12 cellular contexts compared by ENCODE assay signal in the genomic region with DNA sequence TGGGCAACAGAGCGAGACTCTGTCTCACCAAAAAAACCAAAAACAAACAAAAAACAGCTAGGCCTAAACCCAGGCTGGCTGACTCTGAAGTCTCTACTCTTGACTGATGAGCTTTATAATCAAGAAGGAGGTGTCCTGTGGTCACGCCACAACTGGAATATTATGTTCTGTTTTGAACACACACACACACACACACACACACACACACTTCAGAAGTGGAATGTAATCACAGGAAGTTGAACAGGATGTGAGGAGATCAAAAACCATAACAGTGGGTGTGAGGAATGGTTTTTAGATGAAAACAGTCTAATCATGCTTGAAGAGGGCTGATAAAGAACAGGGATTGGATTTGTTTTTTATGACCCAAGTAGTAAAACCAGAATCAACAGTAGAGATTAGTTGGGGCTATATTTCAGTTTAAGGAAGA. TPM values are rescaled to one million over a fixed set of nuclear protein-coding genes. Genes with fewer than 3 reads are reported as not detected.
A peak's percentile ranks its signal among the peaks of the same experiment; 100 is the strongest.
DNase-seq lines count a peak whose midpoint lies in the region; ATAC-seq, FAIRE-seq and TF ChIP-seq lines count a peak whose summit lies in the region.
"Had no signal": no experiment of that assay in that cellular context is flagged by ENCODE, and none has a peak within 500 bp of the region (broad histone marks: within the 10 kb centered on the region; RNA-seq: fewer than 3 reads in every experiment).

No MANE protein-coding gene starts in this region.

- H3K23ac ChIP-seq in neuronal stem cell (ENCODE audit: low read depth, low read length, poor library complexity): no peak overlapping the region

- no peak overlapping the region for H2BK120ac ChIP-seq in neuronal stem cell (ENCODE audit: low read depth, low read length)

- H2AFZ ChIP-seq in keratinocyte (ENCODE audit: control insufficient read depth, low read length) (peak overlapping the region; percentile 56), neuronal stem cell (ENCODE audit: low read length) (no peak overlapping the region)

- no peaks in the 10 kb centered on the region for H3K79me2 ChIP-seq in keratinocyte (ENCODE audit: control insufficient read depth, insufficient read depth, low read length)

- peak overlapping the region; percentile 57 for H3K27ac ChIP-seq in C4-2B
- H3K27ac ChIP-seq in keratinocyte (ENCODE audit: control insufficient read depth, insufficient read depth, low read length): no peak overlapping the region
- H3K27ac ChIP-seq in neuronal stem cell (replicated peaks; ENCODE audit: low read length): no peak overlapping the region
- H3K27ac ChIP-seq: coronary artery, suprapubic skin had no signal

- H3K9me3 ChIP-seq in keratinocyte (ENCODE audit: control insufficient read depth, low read depth, low read length): no peaks in the 10 kb centered on the region
- no peaks in the 10 kb centered on the region for H3K9me3 ChIP-seq in neuronal stem cell (replicated peaks in 1 of 2; ENCODE audit: control insufficient read depth in 2 of 2, insufficient read depth in 1 of 2, low read depth in 1 of 2, low read length in 2 of 2)
- H3K9me3 ChIP-seq: suprapubic skin had no signal

- H3K36me3 Mint-ChIP-seq in activated T-cell treated with anti-CD3 and anti-CD28 coated beads, Interleukin-2, amount 50 U/mL, for 4 hours (ENCODE audit: insufficient read depth): no peaks in the 10 kb centered on the region

- WGBS in neuronal stem cell (ENCODE audit: extremely low coverage in 2 of 2, insufficient read length in 2 of 2, insufficient replicate concordance in 1 of 2), 2 donors: no CpG with 5 or more reads among the region's 2 CpGs

- dilution Hi-C loops in keratinocyte (cut with MboI; ENCODE audit: extremely low pct_ligation_motif_present, low sequenced_read_pairs): no loop called here

- no peak overlapping the region for H3K4ac ChIP-seq in neuronal stem cell (ENCODE audit: low read length)

- H2BK15ac ChIP-seq in neuronal stem cell (ENCODE audit: low read length): no peak overlapping the region

- no peak overlapping the region for H2BK12ac ChIP-seq in neuronal stem cell (ENCODE audit: low read length)

- TF ChIP-seq CTCF in C4-2B (conservative IDR thresholded peaks at IDR 0.05) (no peak), keratinocyte (optimal IDR thresholded peaks at IDR 0.05 in 1 of 3, IDR thresholded peaks at IDR 0.05 in 1 of 3, conservative IDR thresholded peaks at IDR 0.05 in 1 of 3; ENCODE audit: extremely low read depth in 1 of 3, insufficient read depth in 2 of 3, low read length in 3 of 3) (no peak)

- no peak overlapping the region for H3K18ac ChIP-seq in neuronal stem cell (ENCODE audit: low read length)

- no peaks in the 10 kb centered on the region for H4K20me1 ChIP-seq in keratinocyte (ENCODE audit: control insufficient read depth, extremely low read depth, insufficient read depth, low read length)

- H3K14ac ChIP-seq in neuronal stem cell (ENCODE audit: low read length): no peak overlapping the region

- H3K4me3 Mint-ChIP-seq in activated T-cell treated with anti-CD3 and anti-CD28 coated beads, Interleukin-2, amount 50 U/mL, for 4 hours: no peak overlapping the region

- no peaks in the 10 kb centered on the region for H3K79me1 ChIP-seq in neuronal stem cell (ENCODE audit: low read depth, low read length)

- H3K36me3 ChIP-seq in keratinocyte (ENCODE audit: control insufficient read depth in 2 of 2, extremely low read depth in 1 of 2, insufficient read depth in 2 of 2, low read length in 2 of 2) (no peaks in the 10 kb centered on the region), neuronal stem cell (replicated peaks in 1 of 2; ENCODE audit: control insufficient read depth in 2 of 2, insufficient read depth in 2 of 2, low read length in 2 of 2) (no peaks in the 10 kb centered on the region)
- H3K36me3 ChIP-seq: suprapubic skin had no signal

- no peaks in the 10 kb centered on the region for H3K9me3 Mint-ChIP-seq in activated T-cell treated with anti-CD3 and anti-CD28 coated beads, Interleukin-2, amount 50 U/mL, for 4 hours

- no peak for FAIRE-seq in keratinocyte (lab: Jason Lieb, UNC)

- peaks cover 25% of the 10 kb centered on the region for H3K4me1 ChIP-seq in keratinocyte (ENCODE audit: control insufficient read depth, extremely low read depth, insufficient read depth, low read length)
- no peaks in the 10 kb centered on the region for H3K4me1 ChIP-seq in neuronal stem cell (ENCODE audit: control insufficient read depth in 2 of 2, insufficient read depth in 1 of 2, low read depth in 1 of 2, low read length in 2 of 2)
- H3K4me1 ChIP-seq: suprapubic skin had no signal

- no peaks in the 10 kb centered on the region for H3K27me3 Mint-ChIP-seq in activated T-cell treated with anti-CD3 and anti-CD28 coated beads, Interleukin-2, amount 50 U/mL, for 4 hours (ENCODE audit: low read depth)

- no peak overlapping the region for H2BK5ac ChIP-seq in neuronal stem cell (ENCODE audit: low read length)

- H3K27me3 ChIP-seq in keratinocyte (ENCODE audit: control insufficient read depth, extremely low read depth, insufficient read depth, low read length) (no peaks in the 10 kb centered on the region), neuronal stem cell (ENCODE audit: control insufficient read depth in 3 of 3, insufficient read depth in 3 of 3, low read depth in 1 of 3, low read length in 3 of 3) (no peaks in the 10 kb centered on the region)

- H4K8ac ChIP-seq in neuronal stem cell (ENCODE audit: low read depth, low read length): no peak overlapping the region

- H3K9ac ChIP-seq in keratinocyte (ENCODE audit: control insufficient read depth, extremely low read depth, insufficient read depth, low read length) (no peak overlapping the region), neuronal stem cell (ENCODE audit: low read depth, low read length, poor library complexity) (no peak overlapping the region)

- no peaks in the 10 kb centered on the region for H3K9me1 ChIP-seq in keratinocyte (ENCODE audit: control insufficient read depth, extremely low read depth, insufficient read depth, low read length)

- H3K4me3 ChIP-seq in keratinocyte (ENCODE audit: control insufficient read depth in 2 of 3, extremely low read depth in 1 of 3, insufficient read depth in 2 of 3, low read depth in 1 of 3, low read length in 3 of 3) (no peak overlapping the region), neuronal stem cell (ENCODE audit: low read length in 2 of 2) (no peak overlapping the region)
- H3K4me3 ChIP-seq: coronary artery, suprapubic skin had no signal

- H3K4me1 Mint-ChIP-seq in activated T-cell treated with anti-CD3 and anti-CD28 coated beads, Interleukin-2, amount 50 U/mL, for 4 hours (ENCODE audit: low read depth): peaks cover 79% of the 10 kb centered on the region

- H4K91ac ChIP-seq in neuronal stem cell (ENCODE audit: low read depth, low read length, poor library complexity): no peak overlapping the region

- H2AK5ac ChIP-seq in neuronal stem cell (ENCODE audit: low read depth, low read length): no peak overlapping the region

- no peak overlapping the region for H3K4me2 ChIP-seq in keratinocyte (ENCODE audit: control insufficient read depth, extremely low read depth, insufficient read depth, low read depth, low read length)
- no peak overlapping the region for H3K4me2 ChIP-seq in neuronal stem cell (ENCODE audit: insufficient read depth, low read length, poor library complexity, severe bottlenecking)

- ATAC-seq in activated T-cell treated with anti-CD3 and anti-CD28 coated beads, Interleukin-2, amount 50 U/mL, for 4 hours: peak; percentile 55 to 63
- ATAC-seq in GM21528 (IDR thresholded peaks at IDR 0.05; ENCODE audit: low FRiP score, unreplicated experiment) (no peak), GM21717 (IDR thresholded peaks at IDR 0.05; ENCODE audit: unreplicated experiment) (no peak)

- DNase-seq in HT1080 (ENCODE audit: low read depth) (peak; percentile 59), keratinocyte (ENCODE audit: low read depth, low spot score) (no peak), neuronal stem cell (ENCODE audit: low spot score) (no peak), DMS153 treated with DMSO at 0.1 percent for 48 hours (lab: John Stamatoyannopoulos, UW; ENCODE audit: unreplicated experiment) (no peak)
- no peak for DNase-seq in activated T-cell treated with anti-CD3 and anti-CD28 coated beads, Interleukin-2, amount 50 U/mL, for 4 hours
- DNase-seq: islet precursor cell, NCI-H187 had no signal

RNA-seq across cellular contexts. Expression of a gene that starts 51.1 kb away (rescaled TPM):
- 0.16 and 1.2 TPM in 2 replicates for total RNA-seq in HT1080 (2014; rRNA removed; shearing (Covaris generic))
- 1.8 and 2.3 TPM in 2 replicates for polyA plus RNA-seq in HT1080 (2015; cell fraction: cytosol; rRNA removed)
- 3.5 and 3.6 TPM in 2 replicates for polyA plus RNA-seq in HT1080 (2015; cell fraction: nucleus; rRNA removed)
- total RNA-seq in activated T-cell treated with anti-CD3 and anti-CD28 coated beads, Interleukin-2, amount 50 U/mL, for 4 hours: 10 to 100 TPM in 2 of 3 donors, 1 to 10 TPM in 1; 9.3 to 35.4 (median 10.0) TPM
- 0.10 to 5.0 TPM (median 2.7 TPM) in 3 replicates for polyA plus RNA-seq in keratinocyte
- polyA plus RNA-seq in keratinocyte (2011; ENCODE audit: low read depth): not detected
- 2.6 and 3.2 TPM in 2 replicates for polyA plus RNA-seq in keratinocyte (2011; cell fraction: cytosol; rRNA removed)
- 25.2 and 38.7 TPM in 2 replicates for polyA plus RNA-seq in keratinocyte (2011; cell fraction: nucleus; rRNA removed)
- polyA plus RNA-seq in keratinocyte (2012; ENCODE audit: low replicate concordance): not detected in 2 replicates
- polyA minus RNA-seq in keratinocyte: 0.63 to 3.1 TPM in 2 of 3 replicates, not detected in the other
- polyA minus RNA-seq in keratinocyte (2011; cell fraction: cytosol; rRNA and poly(A)+ RNA removed): not detected
- polyA minus RNA-seq in keratinocyte (2011; cell fraction: nucleus; rRNA and poly(A)+ RNA removed): 6.1 and 15.0 TPM in 2 replicates
- polyA plus RNA-seq in neuronal stem cell (2013, experiment 1 of 2): 0.15 TPM
- 0.03 TPM for polyA plus RNA-seq in neuronal stem cell (2013, experiment 2 of 2)

Comparison
In these comparisons a context has a peak if more than half of its experiments do, and no peak if none do; other contexts are left out.
1. ATAC-seq: peak in activated T-cell treated with anti-CD3 and anti-CD28 coated beads, Interleukin-2, amount 50 U/mL, for 4 hours (2 of 2); none in GM21528 (single experiment) and GM21717 (single experiment).